Comparison of ENCODE assay signal across 1 cellular context in the genomic region with DNA sequence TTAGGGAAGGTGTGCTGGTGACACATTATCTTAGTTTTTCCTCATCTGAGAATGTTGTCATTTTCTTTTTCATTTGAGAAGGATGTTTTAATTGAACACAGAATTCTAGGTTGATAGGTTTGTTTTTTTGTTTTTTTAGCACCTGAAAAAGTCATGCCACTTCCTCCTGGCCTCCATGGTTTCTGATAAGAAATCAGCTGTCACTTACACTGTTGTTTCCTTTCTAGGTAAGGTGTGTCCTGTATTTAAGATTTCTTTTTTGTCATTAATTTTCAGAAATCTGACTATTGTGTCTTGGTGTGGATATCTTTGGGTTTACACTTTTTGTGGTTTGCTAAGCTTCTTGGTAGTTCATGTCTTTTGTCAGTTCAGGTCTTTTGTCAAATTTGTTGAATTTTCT.
TF ChIP-seq lines count a peak whose summit lies in the region.

No MANE protein-coding gene starts in this region.

TF ChIP-seq in K562, 482 proteins besides CTCF, POLR2A, EP300 and RAD21:
- TF ChIP-seq, protein P1, sequence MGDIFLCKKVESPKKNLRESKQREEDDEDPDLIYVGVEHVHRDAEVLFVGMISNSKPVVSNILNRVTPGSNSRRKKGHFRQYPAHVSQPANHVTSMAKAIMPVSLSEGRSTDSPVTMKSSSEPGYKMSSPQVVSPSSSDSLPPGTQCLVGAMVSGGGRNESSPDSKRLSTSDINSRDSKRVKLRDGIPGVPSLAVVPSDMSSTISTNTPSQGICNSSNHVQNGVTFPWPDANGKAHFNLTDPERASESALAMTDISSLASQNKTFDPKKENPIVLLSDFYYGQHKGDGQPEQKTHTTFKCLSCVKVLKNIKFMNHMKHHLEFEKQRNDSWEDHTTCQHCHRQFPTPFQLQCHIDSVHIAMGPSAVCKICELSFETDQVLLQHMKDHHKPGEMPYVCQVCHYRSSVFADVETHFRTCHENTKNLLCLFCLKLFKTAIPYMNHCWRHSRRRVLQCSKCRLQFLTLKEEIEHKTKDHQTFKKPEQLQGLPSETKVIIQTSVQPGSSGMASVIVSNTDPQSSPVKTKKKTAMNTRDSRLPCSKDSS (IDR thresholded peaks at IDR 0.05; ENCODE audit: low read depth, partially characterized antibody) = peak; percentile 11
- TF ChIP-seq TRIM28 (IDR thresholded peaks at IDR 0.05) = peak; percentile 43; the same call in 1 of the 2 replicates
- no peak for TF ChIP-seq DMBX1 (CRISPR knock-in tag; IDR thresholded peaks at IDR 0.05; ENCODE audit: borderline replicate concordance)
